ENCODE assay signal across 13 cellular contexts in the genomic region with DNA sequence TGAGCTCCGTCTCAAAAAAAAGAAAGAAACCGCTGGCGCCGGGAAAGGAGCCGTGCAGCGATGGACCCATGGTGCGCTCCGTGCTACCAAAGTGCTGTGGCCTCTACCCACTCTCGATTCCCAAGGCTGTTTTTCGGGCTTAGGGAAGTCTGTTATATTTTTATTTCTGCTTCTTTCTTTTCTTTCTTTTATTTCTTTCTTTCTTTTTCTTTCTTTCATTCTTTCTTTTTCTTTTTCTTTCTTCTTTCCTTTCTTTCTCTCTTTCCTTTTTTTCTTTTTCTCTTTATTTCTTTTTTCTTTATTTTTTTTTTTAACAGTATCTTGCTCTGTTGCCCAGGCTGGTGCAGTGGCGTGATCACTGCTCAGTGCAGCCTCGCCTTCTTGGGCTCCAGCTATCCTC.
DNase-seq lines count a peak whose midpoint lies in the region; ATAC-seq, FAIRE-seq and TF ChIP-seq lines count a peak whose summit lies in the region.
"Had no signal": no experiment of that assay in that cellular context is flagged by ENCODE, and none has a peak within 500 bp of the region (broad histone marks: within the 10 kb centered on the region; RNA-seq: fewer than 3 reads in every experiment).

No MANE protein-coding gene starts in this region.

- H3K27me3 Mint-ChIP-seq in activated CD4-positive, alpha-beta T cell treated with anti-CD3 and anti-CD28 coated beads, Interleukin-2, amount 10 ng/mL, durations not matched to agents 24 days and 14 days = peaks cover 6% of the 10 kb centered on the region

- dilution Hi-C loops in endothelial cell of umbilical vein (cut with MboI; ENCODE audit: extremely low pct_ligation_motif_present, low sequenced_read_pairs) = no loop called here

- peak overlapping the region; percentile 77; the same call in 1 of the 2 replicates for H3K4me2 ChIP-seq in PC-9
- peak overlapping the region; percentile 57 for H3K4me2 ChIP-seq in endothelial cell of umbilical vein (ENCODE audit: insufficient read depth, low read length)

- H3K4me1 Mint-ChIP-seq in activated CD4-positive, alpha-beta T cell treated with anti-CD3 and anti-CD28 coated beads, Interleukin-2, amount 10 ng/mL, durations not matched to agents 24 days and 14 days = peaks cover 37% of the 10 kb centered on the region
- peaks cover 24% of the 10 kb centered on the region for H3K4me1 Mint-ChIP-seq in stimulated activated effector memory CD8-positive, alpha-beta T cell treated with anti-CD3 and anti-CD28 coated beads, Interleukin-12 subunit alpha, Interleukin-12 subunit beta, amount 100 ng/mL, for 72 hours
- H3K4me1 Mint-ChIP-seq: neural crest cell had no signal

- no TSS peak for BruUV-seq in PC-9 (replicated peaks; lab: Mats Ljungman, UMichigan)
- BruUV-seq in endothelial cell of umbilical vein (replicated peaks; lab: Mats Ljungman, UMichigan) = no TSS peak

- H4K20me1 ChIP-seq in PC-9 (ENCODE audit: insufficient read depth) (no peaks in the 10 kb centered on the region), endothelial cell of umbilical vein (replicated peaks; ENCODE audit: control insufficient read depth, extremely low read depth, insufficient read depth, low read length) (no peaks in the 10 kb centered on the region)

- no peak for DNase-seq in activated CD4-positive, alpha-beta T cell treated with anti-CD3 and anti-CD28 coated beads, Interleukin-2, amount 10 ng/mL, durations not matched to agents 24 days and 14 days
- DNase-seq in activated CD4-positive, alpha-beta T cell treated with anti-CD3 and anti-CD28 coated beads, Interleukin-2, amount 50 U/mL, for 4 hours = no peak
- no peak for DNase-seq in PC-9
- peak; percentile 14 for DNase-seq in endothelial cell of umbilical vein (ENCODE audit: low read depth, low spot score)
- DNase-seq in stimulated activated effector memory CD8-positive, alpha-beta T cell treated with anti-CD3 and anti-CD28 coated beads, Interleukin-12 subunit alpha, Interleukin-12 subunit beta, amount 100 ng/mL, for 72 hours (ENCODE audit: low spot score in 2 of 2) = no peak
- no peak for DNase-seq in COLO829 (ENCODE audit: low spot score)
- DNase-seq in DMS153 (lab: John Stamatoyannopoulos, UW) = no peak
- DNase-seq in NCI-H1930 (lab: John Stamatoyannopoulos, UW) = no peak
- DNase-seq: AML-193, NCI-H226 had no signal

- intact Hi-C loops in activated CD4-positive, alpha-beta T cell treated with anti-CD3 and anti-CD28 coated beads, Interleukin-2, amount 10 ng/mL, durations not matched to agents 24 days and 14 days (cut with micrococcal nuclease) = loop anchor here (5.0 kb wide), 2 partner anchors 170 to 650 kb away; a partner anchor contains a TSS
- intact Hi-C loops in PC-9 (cut with micrococcal nuclease; ENCODE audit: unreplicated experiment) (loop anchor here (5.0 kb wide), 1 partner anchor 475 kb away; no protein-coding TSS in a partner anchor), endothelial cell of umbilical vein (cut with micrococcal nuclease) (no loop called here)

- no peak for FAIRE-seq in endothelial cell of umbilical vein (lab: Jason Lieb, UNC)
- FAIRE-seq: GM18507 had no signal

- peak overlapping the region; percentile 93 for H3K9ac ChIP-seq in endothelial cell of umbilical vein (replicated peaks; ENCODE audit: extremely low read depth, insufficient read depth, low read length)

- H3K9me1 ChIP-seq in endothelial cell of umbilical vein (replicated peaks; ENCODE audit: control insufficient read depth, extremely low read depth, insufficient read depth, low read length) = no peaks in the 10 kb centered on the region

- TF ChIP-seq POLR2A in endothelial cell of umbilical vein (IDR thresholded peaks at IDR 0.05; ENCODE audit: low read depth, low read length) = no peak

- H3K9me3 ChIP-seq in PC-9 (ENCODE audit: insufficient read depth, low read depth) (peaks cover 68% of the 10 kb centered on the region), endothelial cell of umbilical vein (replicated peaks; ENCODE audit: control insufficient read depth, insufficient read depth, low read length) (no peaks in the 10 kb centered on the region)

- H3K4me3 Mint-ChIP-seq in activated CD4-positive, alpha-beta T cell treated with anti-CD3 and anti-CD28 coated beads, Interleukin-2, amount 10 ng/mL, durations not matched to agents 24 days and 14 days = peak overlapping the region; percentile 95
- H3K4me3 Mint-ChIP-seq in stimulated activated effector memory CD8-positive, alpha-beta T cell treated with anti-CD3 and anti-CD28 coated beads, Interleukin-12 subunit alpha, Interleukin-12 subunit beta, amount 100 ng/mL, for 72 hours = peak overlapping the region; percentile 92
- H3K4me3 Mint-ChIP-seq: neural crest cell had no signal

- no peaks in the 10 kb centered on the region for H3K9me2 ChIP-seq in PC-9 (ENCODE audit: insufficient read depth)

- H3K4me1 ChIP-seq in PC-9 (replicated peaks; ENCODE audit: insufficient read depth) = peaks cover 28% of the 10 kb centered on the region
- H3K4me1 ChIP-seq in endothelial cell of umbilical vein (ENCODE audit: control insufficient read depth, extremely low read depth, insufficient read depth, low read length) = peaks cover 16% of the 10 kb centered on the region

- H3K36me3 Mint-ChIP-seq in activated CD4-positive, alpha-beta T cell treated with anti-CD3 and anti-CD28 coated beads, Interleukin-2, amount 10 ng/mL, durations not matched to agents 24 days and 14 days (ENCODE audit: low read depth) = peaks cover 6% of the 10 kb centered on the region
- H3K36me3 Mint-ChIP-seq in stimulated activated effector memory CD8-positive, alpha-beta T cell treated with anti-CD3 and anti-CD28 coated beads, Interleukin-12 subunit alpha, Interleukin-12 subunit beta, amount 100 ng/mL, for 72 hours = peaks cover 24% of the 10 kb centered on the region

- peak overlapping the region; percentile 100 for H3K27ac Mint-ChIP-seq in activated CD4-positive, alpha-beta T cell treated with anti-CD3 and anti-CD28 coated beads, Interleukin-2, amount 10 ng/mL, durations not matched to agents 24 days and 14 days
- H3K27ac Mint-ChIP-seq in stimulated activated effector memory CD8-positive, alpha-beta T cell treated with anti-CD3 and anti-CD28 coated beads, Interleukin-12 subunit alpha, Interleukin-12 subunit beta, amount 100 ng/mL, for 72 hours = peak overlapping the region; percentile 98

- CTCF ChIA-PET in PC-9 (lab: Charles Lee) (no interaction called here), endothelial cell of umbilical vein (lab: Charles Lee) (interaction anchor here (1.0 to 5.8 kb wide), 5 partner anchors 19 to 68 kb away, joined by 3 to 61 read pairs (median 5); no protein-coding TSS in a partner anchor)

- H3K4me3 ChIP-seq in PC-9 (peak overlapping the region; percentile 55; the same call in 1 of the 2 replicates), endothelial cell of umbilical vein (replicated peaks in 1 of 3; ENCODE audit: insufficient read depth in 1 of 3, low read depth in 1 of 3, low read length in 3 of 3) (peak overlapping the region; percentile 11 to 55 (median 49))

- H3F3A ChIP-seq in PC-9 (ENCODE audit: insufficient read depth, low read depth) = peaks cover 41% of the 10 kb centered on the region

- peaks cover 19% of the 10 kb centered on the region; the same call in 1 of the 2 replicates for H3K36me3 ChIP-seq in PC-9 (ENCODE audit: low read depth)
- no peaks in the 10 kb centered on the region for H3K36me3 ChIP-seq in endothelial cell of umbilical vein (ENCODE audit: control insufficient read depth in 2 of 2, extremely low read depth in 1 of 2, insufficient read depth in 2 of 2, low read length in 2 of 2)

- POLR2A ChIA-PET in PC-9 (lab: Charles Lee; ENCODE audit: unreplicated experiment) = interaction anchor here (0.7 kb wide), 1 partner anchor 1512 kb away, joined by 30 read pairs; no protein-coding TSS in a partner anchor
- POLR2A ChIA-PET in endothelial cell of umbilical vein (lab: Charles Lee) = interaction anchor here (0.7 to 2.0 kb wide), 3 partner anchors 41 to 88 kb away, joined by 9 to 10 read pairs (median 10); no protein-coding TSS in a partner anchor

- H2AFZ ChIP-seq in PC-9 = no peak overlapping the region
- no peak overlapping the region for H2AFZ ChIP-seq in endothelial cell of umbilical vein (ENCODE audit: low read depth, low read length)

- no peak for TF ChIP-seq CTCF in PC-9 (conservative IDR thresholded peaks at IDR 0.05)
- TF ChIP-seq CTCF in endothelial cell of umbilical vein (IDR thresholded peaks at IDR 0.05; ENCODE audit: extremely low read depth in 1 of 2, insufficient read depth in 1 of 2, low read depth in 1 of 2, low read length in 2 of 2) = no peak

- H3K79me2 ChIP-seq in PC-9 (ENCODE audit: low read depth) (peaks cover 7% of the 10 kb centered on the region; the same call in 1 of the 2 replicates), endothelial cell of umbilical vein (ENCODE audit: control insufficient read depth, insufficient read depth, low read length) (peaks cover 36% of the 10 kb centered on the region)

- H3K27me3 ChIP-seq in PC-9 (ENCODE audit: insufficient read depth, low read depth) (no peaks in the 10 kb centered on the region), endothelial cell of umbilical vein (ENCODE audit: control insufficient read depth in 2 of 2, insufficient read depth in 2 of 2, low read length in 2 of 2) (no peaks in the 10 kb centered on the region)

- ATAC-seq in stimulated activated effector memory CD8-positive, alpha-beta T cell treated with anti-CD3 and anti-CD28 coated beads, Interleukin-12 subunit alpha, Interleukin-12 subunit beta, amount 100 ng/mL, for 72 hours = no peak
- ATAC-seq: HCT116 had no signal

- H3K9me3 Mint-ChIP-seq in activated CD4-positive, alpha-beta T cell treated with anti-CD3 and anti-CD28 coated beads, Interleukin-2, amount 10 ng/mL, durations not matched to agents 24 days and 14 days = peaks cover 6% of the 10 kb centered on the region
- peaks cover 3% of the 10 kb centered on the region for H3K9me3 Mint-ChIP-seq in stimulated activated effector memory CD8-positive, alpha-beta T cell treated with anti-CD3 and anti-CD28 coated beads, Interleukin-12 subunit alpha, Interleukin-12 subunit beta, amount 100 ng/mL, for 72 hours

- no peak overlapping the region for H3K27ac ChIP-seq in PC-9
- H3K27ac ChIP-seq in endothelial cell of umbilical vein (ENCODE audit: insufficient read depth, low read depth, low read length) = peak overlapping the region; percentile 99

TF ChIP-seq in endothelial cell of umbilical vein, 7 proteins besides CTCF, POLR2A, EP300 and RAD21 (continues in another document):
- TF ChIP-seq POLR2AphosphoS5 (IDR thresholded peaks at IDR 0.05; ENCODE audit: insufficient read depth, low read depth, low read length) (no peak), JUN (IDR thresholded peaks at IDR 0.05; ENCODE audit: borderline replicate concordance, insufficient read depth, insufficient read length, low read depth) (no peak), MYC (IDR thresholded peaks at IDR 0.05; ENCODE audit: low read depth, low read length) (no peak), GATA2 (IDR thresholded peaks at IDR 0.05; ENCODE audit: insufficient read depth, insufficient read length, low read depth, low read length) (no peak), EZH2 (IDR thresholded peaks at IDR 0.05; ENCODE audit: borderline replicate concordance, low read depth, low read length, severe bottlenecking) (no peak)
- TF ChIP-seq, protein P1, sequence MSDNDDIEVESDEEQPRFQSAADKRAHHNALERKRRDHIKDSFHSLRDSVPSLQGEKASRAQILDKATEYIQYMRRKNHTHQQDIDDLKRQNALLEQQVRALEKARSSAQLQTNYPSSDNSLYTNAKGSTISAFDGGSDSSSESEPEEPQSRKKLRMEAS (IDR thresholded peaks at IDR 0.05; ENCODE audit: insufficient read depth, insufficient read length) = no peak
